ENCODE assay signal across 9 cellular contexts in genomic region chr9:86341007-86341491, GRCh38. TPM values are rescaled to one million over a fixed set of nuclear protein-coding genes. Genes with fewer than 3 reads are reported as not detected.
DNase-seq lines count a peak whose midpoint lies in the region; ATAC-seq, FAIRE-seq and TF ChIP-seq lines count a peak whose summit lies in the region.
"Had no signal": no experiment of that assay in that cellular context is flagged by ENCODE, and none has a peak within 500 bp of the region (broad histone marks: within the 10 kb centered on the region; RNA-seq: fewer than 3 reads in every experiment).

No MANE protein-coding gene starts in this region.

- TF ChIP-seq POLR2A in GM12891 (IDR thresholded peaks at IDR 0.05; ENCODE audit: low read depth, low read length): no peak

- intact Hi-C loops in left colon (cut with DNase I, micrococcal nuclease): no loop called here

- H3K9ac ChIP-seq in OCI-LY3 (ENCODE audit: low read length): no peak overlapping the region

- peaks cover 2% of the 10 kb centered on the region; the same call in 1 of the 2 replicates for H3K79me2 ChIP-seq in OCI-LY3 (ENCODE audit: low read length)

- H3K4me3 ChIP-seq in OCI-LY3 (ENCODE audit: low read length) (peak overlapping the region; percentile 16), fibroblast of mammary gland (ENCODE audit: control insufficient read depth, low read depth, low read length) (no peak overlapping the region)

- H3K9me3 ChIP-seq in OCI-LY3 (ENCODE audit: insufficient read depth, low read length): no peaks in the 10 kb centered on the region

- TF ChIP-seq CTCF in OCI-LY3 (IDR thresholded peaks at IDR 0.05; ENCODE audit: low read depth, low read length) (no peak), fibroblast of mammary gland (conservative IDR thresholded peaks at IDR 0.05; ENCODE audit: control insufficient read depth, insufficient read depth, low read depth, low read length) (no peak)

- H2AFZ ChIP-seq in OCI-LY3 (ENCODE audit: low read depth, low read length): no peak overlapping the region

- peaks cover 26% of the 10 kb centered on the region for H4K20me1 ChIP-seq in OCI-LY3 (ENCODE audit: insufficient read depth, low read length)

- peak overlapping the region; percentile 56 for H3K27ac ChIP-seq in OCI-LY3 (ENCODE audit: low read length)

- H3K4me2 ChIP-seq in OCI-LY3 (ENCODE audit: low read length): peak overlapping the region; percentile 70

- ATAC-seq in left colon: no peak
- ATAC-seq in GM18870 (IDR thresholded peaks at IDR 0.05; ENCODE audit: unreplicated experiment): no peak
- ATAC-seq in GM21786 (IDR thresholded peaks at IDR 0.05; ENCODE audit: unreplicated experiment): no peak

- peak; percentile 27 to 59 for DNase-seq in AML-193 (lab: John Stamatoyannopoulos, UW)
- no peak for DNase-seq in GM12891 (ENCODE audit: insufficient read length, low spot score)
- DNase-seq in fibroblast of mammary gland (ENCODE audit: low read depth): peak; percentile 31
- DNase-seq in left colon: no peak
- no peak for DNase-seq in NCI-H510A treated with DMSO at 0.1 percent for 48 hours (lab: John Stamatoyannopoulos, UW)
- DNase-seq: NCI-H1694 had no signal

- FAIRE-seq in GM12891 (lab: Jason Lieb, UNC): peak; percentile 69

- H3K4me1 ChIP-seq in OCI-LY3 (ENCODE audit: low read length): peaks cover 56% of the 10 kb centered on the region

- H3K36me3 ChIP-seq in OCI-LY3 (replicated peaks; ENCODE audit: low read depth, low read length): peaks cover 71% of the 10 kb centered on the region

- H3K27me3 ChIP-seq in OCI-LY3 (ENCODE audit: low read depth, low read length): no peaks in the 10 kb centered on the region

TF ChIP-seq in GM12891, 5 proteins besides CTCF, POLR2A, EP300 and RAD21:
- TF ChIP-seq TAF1 (IDR thresholded peaks at IDR 0.05; ENCODE audit: low read depth, low read length): no peak

RNA-seq across cellular contexts. Expression of gene TUT7, which starts 13.2 kb away (rescaled TPM):
- 16.3 TPM for polyA plus RNA-seq in GM12891 (2012; ENCODE audit: low read depth, missing spikeins)
- 10 to 100 TPM; 30.8 to 35.3 TPM for total RNA-seq in left colon

RNA-seq across cellular contexts. Expression of gene ISCA1, which starts 58.7 kb away (rescaled TPM):
- polyA plus RNA-seq in GM12891 (2012; ENCODE audit: low read depth, missing spikeins): 13.4 TPM
- total RNA-seq in left colon: 10 to 100 TPM; 25.1 to 26.6 TPM

Comparison
In these comparisons a context has a peak if more than half of its experiments do, and no peak if none do; other contexts are left out.
1. DNase-seq: peak in AML-193 (2 of 2) and fibroblast of mammary gland (single experiment); none in GM12891 (single experiment), left colon (0 of 2) and NCI-H510A treated with DMSO at 0.1 percent for 48 hours (single experiment).